12 cellular contexts compared by ENCODE assay signal in the genomic region with DNA sequence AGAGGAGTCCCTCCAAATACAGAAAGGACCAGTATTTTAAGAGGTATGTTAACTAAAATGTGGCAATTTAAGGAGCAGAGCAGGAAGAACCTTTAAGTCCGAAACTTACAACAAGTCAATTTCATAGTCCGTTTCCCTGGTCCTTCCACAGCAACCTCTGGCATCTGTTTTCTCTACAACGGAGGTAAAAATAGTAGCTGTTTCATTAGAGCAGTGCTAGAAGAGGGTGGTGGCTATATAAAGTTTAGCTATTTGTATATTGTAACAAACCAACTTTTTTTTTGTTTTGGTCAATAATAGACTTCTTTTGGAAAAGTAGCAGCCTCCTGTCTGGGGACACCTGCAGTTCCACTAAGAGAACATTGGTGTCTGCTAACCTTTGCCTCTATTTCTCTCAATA. TPM values are rescaled to one million over a fixed set of nuclear protein-coding genes. Genes with fewer than 3 reads are reported as not detected.
DNase-seq lines count a peak whose midpoint lies in the region; ATAC-seq and TF ChIP-seq lines count a peak whose summit lies in the region.
"Not testable (repeated sequence)": the region's sequence is repeated elsewhere in the genome, so short reads cannot be mapped to it uniquely, and the experiment has no call there.
"Had no signal": no experiment of that assay in that cellular context is flagged by ENCODE, and none has a peak within 500 bp of the region (broad histone marks: within the 10 kb centered on the region; RNA-seq: fewer than 3 reads in every experiment).

No MANE protein-coding gene starts in this region.

- not testable (repeated sequence) for H3K36me3 ChIP-seq in GM23338 (ENCODE audit: insufficient read depth); heart left ventricle; smooth muscle cell (ENCODE audit: low read depth)

- intact Hi-C loops in MCF 10A (cut with micrococcal nuclease): not testable (repeated sequence)
- intact Hi-C loops in heart left ventricle (cut with DNase I): loop anchor here in 1 of 10 donors (2.0 kb wide), 1 partner anchor 31 kb away; no protein-coding TSS in a partner anchor

- H3F3A ChIP-seq in GM23338 (replicated peaks; ENCODE audit: low read depth); smooth muscle cell (ENCODE audit: low read depth): not testable (repeated sequence)

- H2AFZ ChIP-seq in GM23338: peak overlapping the region; percentile 86; the same call in 1 of the 2 replicates
- H2AFZ ChIP-seq in smooth muscle cell (ENCODE audit: low read depth): not testable (repeated sequence)

- TF ChIP-seq POLR2A in heart left ventricle (IDR thresholded peaks at IDR 0.05): not testable (repeated sequence)

- H3K9me3 ChIP-seq in heart left ventricle; smooth muscle cell (replicated peaks; ENCODE audit: low read depth): not testable (repeated sequence)

- POLR2A ChIA-PET in MCF 10A (lab: Yijun Ruan, JAX): not testable (repeated sequence)

- not testable (repeated sequence) for H3K9ac ChIP-seq in smooth muscle cell (ENCODE audit: low read depth)

- H4K20me1 ChIP-seq in GM23338 (replicated peaks; ENCODE audit: insufficient read depth); smooth muscle cell (ENCODE audit: low read depth): not testable (repeated sequence)

- CTCF ChIA-PET in MCF 10A (lab: Yijun Ruan, JAX): interaction anchor here (0.6 kb wide), 1 partner anchor 349 kb away, joined by 5 read pairs; no protein-coding TSS in a partner anchor

- not testable (repeated sequence) for H3K4me1 ChIP-seq in GM23338 (ENCODE audit: insufficient read depth); smooth muscle cell (ENCODE audit: low read depth)
- H3K4me1 ChIP-seq in heart left ventricle: peaks cover 0 to 15% (median 0%) of the 10 kb centered on the region in 12 donors

- 47 to 54% (median 49%) methylated on average over 3 of the region's 3 CpGs for WGBS in heart left ventricle, 4 donors
- WGBS in smooth muscle cell (ENCODE audit: low lambda C conversion rate): 75% methylated on average over 3 of the region's 3 CpGs

- not testable (repeated sequence) for H3K36me3 Mint-ChIP-seq in GM23338 (ENCODE audit: low read depth); MCF 10A (ENCODE audit: insufficient read depth, unreplicated experiment); mesothelial cell of epicardium

- ATAC-seq in GM23338: not testable (repeated sequence)
- peak in 3 of 4 donors; percentile 66 to 85 (median 68) for ATAC-seq in heart left ventricle

- H3K27me3 ChIP-seq in GM23338 (ENCODE audit: insufficient read depth); heart left ventricle; smooth muscle cell (ENCODE audit: low read depth): not testable (repeated sequence)

- DNase-seq in GM23338 (ENCODE audit: low spot score); MCF 10A (ENCODE audit: unreplicated experiment); heart left ventricle; mesothelial cell of epicardium (ENCODE audit: low spot score in 2 of 2, unreplicated experiment in 2 of 2); smooth muscle cell (lab: John Stamatoyannopoulos, UW; ENCODE audit: unreplicated experiment): not testable (repeated sequence)
- DNase-seq in MV-4-11 (lab: John Stamatoyannopoulos, UW) (peak; percentile 32), RPMI7951 (ENCODE audit: low read depth) (peak; percentile 32)

- not testable (repeated sequence) for H3K4me3 Mint-ChIP-seq in GM23338; MCF 10A (ENCODE audit: unreplicated experiment)
- H3K4me3 Mint-ChIP-seq in mesothelial cell of epicardium: peak overlapping the region; percentile 17

- H3K79me2 ChIP-seq in GM23338 (replicated peaks; ENCODE audit: insufficient read depth); smooth muscle cell (ENCODE audit: low read depth): not testable (repeated sequence)

- H3K27me3 Mint-ChIP-seq in GM23338 (ENCODE audit: insufficient read depth, low read depth, poor library complexity); mesothelial cell of epicardium (ENCODE audit: low read depth): not testable (repeated sequence)
- H3K27me3 Mint-ChIP-seq in MCF 10A (ENCODE audit: insufficient read depth, unreplicated experiment): peaks cover 34% of the 10 kb centered on the region

- H3K9me2 ChIP-seq in GM23338 (ENCODE audit: insufficient read depth): not testable (repeated sequence)

- peaks cover 10% of the 10 kb centered on the region for H3K9me3 Mint-ChIP-seq in GM23338
- H3K9me3 Mint-ChIP-seq in MCF 10A (ENCODE audit: unreplicated experiment): not testable (repeated sequence)
- peaks cover 21% of the 10 kb centered on the region for H3K9me3 Mint-ChIP-seq in mesothelial cell of epicardium

- not testable (repeated sequence) for H3K4me3 ChIP-seq in GM23338, smooth muscle cell
- H3K4me3 ChIP-seq in heart left ventricle: peak overlapping the region in 6 of 12 donors; percentile 7 to 36 (median 14)

- not testable (repeated sequence) for H3K4me1 Mint-ChIP-seq in GM23338; MCF 10A (ENCODE audit: insufficient read depth, unreplicated experiment); mesothelial cell of epicardium

- H3K27ac ChIP-seq in GM23338 (ENCODE audit: low read depth); smooth muscle cell (ENCODE audit: low read depth): not testable (repeated sequence)
- H3K27ac ChIP-seq in heart left ventricle: peak overlapping the region in 10 of 12 donors; percentile 54 to 74 (median 66)

- H3K4me2 ChIP-seq in GM23338: not testable (repeated sequence)
- peak overlapping the region; percentile 17 for H3K4me2 ChIP-seq in smooth muscle cell

- H3K27ac Mint-ChIP-seq in GM23338, mesothelial cell of epicardium: not testable (repeated sequence)
- H3K27ac Mint-ChIP-seq in MCF 10A (ENCODE audit: low read depth, unreplicated experiment): peak overlapping the region; percentile 50

- not testable (repeated sequence) for BruUV-seq in MCF 10A (replicated peaks; lab: Mats Ljungman, UMichigan)

- not testable (repeated sequence) for TF ChIP-seq CTCF in GM23338 (conservative IDR thresholded peaks at IDR 0.05; ENCODE audit: low read depth in 2 of 2); MCF 10A (IDR thresholded peaks at IDR 0.05; ENCODE audit: unreplicated experiment); heart left ventricle (IDR thresholded peaks at IDR 0.05); mesothelial cell of epicardium (IDR thresholded peaks at IDR 0.05; ENCODE audit: unreplicated experiment); smooth muscle cell (IDR thresholded peaks at IDR 0.05; ENCODE audit: borderline replicate concordance, insufficient read depth, poor library complexity, severe bottlenecking)

RNA-seq across cellular contexts. Expression of a gene that starts 17.3 kb away (rescaled TPM):
- not detected in 2 replicates for total RNA-seq in GM23338 (2014; rRNA removed; shearing (Covaris generic))
- 0.05 TPM in 1 of 2 replicates, not detected in the other for polyA plus RNA-seq in GM23338 (2016; fragmentation: Nextera tagmentation; extraction: Ambion mirVana)
- total RNA-seq in RPMI7951 (2014; rRNA removed; shearing (Covaris generic)): 0.48 and 0.78 TPM in 2 replicates
- 0.16 and 0.17 TPM in 2 replicates for total RNA-seq in MCF 10A (2022)
- total RNA-seq in heart left ventricle: 1 to 10 TPM in 1 of 9 donors, under 1 TPM in 6, not detected in 2; 0.12 to 1.2 (median 0.39) TPM
- polyA plus RNA-seq in heart left ventricle: under 1 TPM; 0.01 to 0.30 TPM
- 0.47 to 0.50 TPM (median 0.47 TPM) in 3 replicates for total RNA-seq in mesothelial cell of epicardium
- 0.18 TPM in 1 of 2 replicates, not detected in the other for total RNA-seq in smooth muscle cell
- not detected in 2 replicates for polyA plus RNA-seq in smooth muscle cell
- total RNA-seq: A172, G401, GM12878, H7 had no signal
- polyA plus RNA-seq: CD4-positive, alpha-beta memory T cell had no signal

RNA-seq across cellular contexts. Expression of a gene that starts 37.9 kb away (rescaled TPM):
- not detected in 2 replicates for total RNA-seq in GM23338 (2014; rRNA removed; shearing (Covaris generic))
- polyA plus RNA-seq in GM23338 (2016; fragmentation: Nextera tagmentation; extraction: Ambion mirVana) (not detected in 2 replicates), heart left ventricle (not detected), smooth muscle cell (not detected in 2 replicates)
- not detected in 2 replicates for total RNA-seq in RPMI7951 (2014; rRNA removed; shearing (Covaris generic))
- total RNA-seq in MCF 10A (2022) (not detected in 2 replicates), heart left ventricle (not detected), mesothelial cell of epicardium (not detected in 3 replicates), smooth muscle cell (not detected in 2 replicates)
- total RNA-seq: A172; CD4-positive, alpha-beta memory T cell; G401; GM12878; H7 had no signal
- polyA plus RNA-seq: CD4-positive, alpha-beta memory T cell; GM12878 had no signal
